ENCODE assay signal across 13 cellular contexts in genomic region chr9:38061326-38061947, GRCh38. TPM values are rescaled to one million over a fixed set of nuclear protein-coding genes. Genes with fewer than 3 reads are reported as not detected.
DNase-seq lines count a peak whose midpoint lies in the region; ATAC-seq and TF ChIP-seq lines count a peak whose summit lies in the region.
"Had no signal": no experiment of that assay in that cellular context is flagged by ENCODE, and none has a peak within 500 bp of the region (broad histone marks: within the 10 kb centered on the region; RNA-seq: fewer than 3 reads in every experiment).

No MANE protein-coding gene starts in this region.

- no peaks in the 10 kb centered on the region for H3K27me3 ChIP-seq in hepatocyte

- H3K9me3 Mint-ChIP-seq in activated CD4-positive, alpha-beta memory T cell treated with anti-CD3 and anti-CD28 coated beads, Interleukin-2, amount 10 ng/mL, durations not matched to agents 7 days and 5 days = no peaks in the 10 kb centered on the region

- H3K4me3 ChIP-seq in GM12864 (ENCODE audit: low read depth, low read length) = no peak overlapping the region
- no peak overlapping the region for H3K4me3 ChIP-seq in hepatocyte
- no peak overlapping the region for H3K4me3 ChIP-seq in coronary artery
- H3K4me3 ChIP-seq: left lung had no signal

- peaks cover 3% of the 10 kb centered on the region for H3K4me1 Mint-ChIP-seq in activated CD4-positive, alpha-beta memory T cell treated with anti-CD3 and anti-CD28 coated beads, Interleukin-2, amount 10 ng/mL, durations not matched to agents 7 days and 5 days

- no peaks in the 10 kb centered on the region for H3K9me3 ChIP-seq in hepatocyte (ENCODE audit: low read depth)
- H3K9me3 ChIP-seq: left lung had no signal

- H3K4me1 ChIP-seq in hepatocyte (ENCODE audit: insufficient read depth) = peaks cover 66% of the 10 kb centered on the region

- TF ChIP-seq CTCF in GM12864 (IDR thresholded peaks at IDR 0.05; ENCODE audit: low read depth, low read length, missing control alignments) (no peak), GM20000 (IDR thresholded peaks at IDR 0.05; ENCODE audit: extremely low read depth, missing control alignments) (no peak), hepatocyte (IDR thresholded peaks at IDR 0.05; ENCODE audit: poor library complexity) (no peak), coronary artery (IDR thresholded peaks at IDR 0.05) (no peak)

- ATAC-seq in HG03196 (IDR thresholded peaks at IDR 0.05; ENCODE audit: unreplicated experiment) = peak; percentile 52
- ATAC-seq: left lung had no signal

- peak overlapping the region; percentile 28 for H3K27ac ChIP-seq in hepatocyte
- no peak overlapping the region for H3K27ac ChIP-seq in coronary artery
- H3K27ac ChIP-seq: C4-2B, HL-60, left lung had no signal

- no peak overlapping the region for H2AFZ ChIP-seq in hepatocyte

- no peaks in the 10 kb centered on the region for H3K9me2 ChIP-seq in hepatocyte (replicated peaks; ENCODE audit: insufficient read depth)

- POLR2A ChIA-PET in activated CD4-positive, alpha-beta memory T cell treated with anti-CD3 and anti-CD28 coated beads, Interleukin-2, amount 10 ng/mL, durations not matched to agents 7 days and 5 days (lab: Charles Lee) = no interaction called here

- 66% methylated on average over 6 of the region's 6 CpGs for WGBS in hepatocyte (ENCODE audit: low lambda C conversion rate, missing lambda C conversion rate)

- H3K27me3 Mint-ChIP-seq in activated CD4-positive, alpha-beta memory T cell treated with anti-CD3 and anti-CD28 coated beads, Interleukin-2, amount 10 ng/mL, durations not matched to agents 7 days and 5 days = peaks cover 8% of the 10 kb centered on the region

- CTCF ChIA-PET in activated CD4-positive, alpha-beta memory T cell treated with anti-CD3 and anti-CD28 coated beads, Interleukin-2, amount 10 ng/mL, durations not matched to agents 7 days and 5 days (lab: Charles Lee) = interaction anchor here (1.8 kb wide), 1 partner anchor 26 kb away, joined by 7 read pairs; no protein-coding TSS in a partner anchor

- H3K4me2 ChIP-seq in hepatocyte = no peak overlapping the region

- H3K27ac Mint-ChIP-seq in activated CD4-positive, alpha-beta memory T cell treated with anti-CD3 and anti-CD28 coated beads, Interleukin-2, amount 10 ng/mL, durations not matched to agents 7 days and 5 days = no peak overlapping the region

- H4K20me1 ChIP-seq in hepatocyte (ENCODE audit: insufficient read depth, poor library complexity, severe bottlenecking) = peaks cover 33% of the 10 kb centered on the region

- peaks cover 100% of the 10 kb centered on the region for H3K79me2 ChIP-seq in hepatocyte

- no peaks in the 10 kb centered on the region for H3K36me3 Mint-ChIP-seq in activated CD4-positive, alpha-beta memory T cell treated with anti-CD3 and anti-CD28 coated beads, Interleukin-2, amount 10 ng/mL, durations not matched to agents 7 days and 5 days (ENCODE audit: low read depth)

- H3K36me3 ChIP-seq in hepatocyte (replicated peaks; ENCODE audit: insufficient read depth, low read depth) = no peaks in the 10 kb centered on the region
- H3K36me3 ChIP-seq: left lung had no signal

- no peak overlapping the region for H3K4me3 Mint-ChIP-seq in activated CD4-positive, alpha-beta memory T cell treated with anti-CD3 and anti-CD28 coated beads, Interleukin-2, amount 10 ng/mL, durations not matched to agents 7 days and 5 days

- DNase-seq in GM12864 (ENCODE audit: low read depth) (peak; percentile 34), GM20000 (ENCODE audit: low spot score) (peak; percentile 64), hepatocyte (ENCODE audit: low spot score) (no peak), coronary artery (ENCODE audit: low spot score) (no peak), NCI-H146 (lab: John Stamatoyannopoulos, UW) (no peak), DMS53 (lab: John Stamatoyannopoulos, UW) (no peak)
- no peak for DNase-seq in activated CD4-positive, alpha-beta memory T cell treated with anti-CD3 and anti-CD28 coated beads, Interleukin-2, amount 10 ng/mL, durations not matched to agents 7 days and 5 days
- DNase-seq: NK-92 treated with Interleukin-12 subunit alpha and Interleukin-12 subunit beta, amount 100 ng/mL, for 24 hours; stimulated activated CD4-positive, alpha-beta T cell treated with anti-CD3 and anti-CD28 coated beads, Interleukin-4, amount 100 ng/mL, for 4 hours had no signal

RNA-seq across cellular contexts. Expression of gene SHB, which starts 7.6 kb away (rescaled TPM):
- total RNA-seq in hepatocyte = 15.5 and 20.8 TPM in 2 replicates
- polyA plus RNA-seq in hepatocyte = 36.1 and 48.3 TPM in 2 replicates
- total RNA-seq in activated CD4-positive, alpha-beta memory T cell treated with anti-CD3 and anti-CD28 coated beads, Interleukin-2, amount 10 ng/mL, durations not matched to agents 7 days and 5 days = 1 to 10 TPM in 1 of 2 experiments, under 1 TPM in 1; 0.93 to 1.0 TPM

Comparison
In these comparisons a context has a peak if more than half of its experiments do, and no peak if none do; other contexts are left out.
1. DNase-seq: peak in GM12864 (single experiment) and GM20000 (single experiment); none in hepatocyte (single experiment), activated CD4-positive, alpha-beta memory T cell treated with anti-CD3 and anti-CD28 coated beads, Interleukin-2, amount 10 ng/mL, durations not matched to agents 7 days and 5 days (single experiment), coronary artery (single experiment), NCI-H146 (single experiment) and DMS53 (single experiment).